In the genomic region with DNA sequence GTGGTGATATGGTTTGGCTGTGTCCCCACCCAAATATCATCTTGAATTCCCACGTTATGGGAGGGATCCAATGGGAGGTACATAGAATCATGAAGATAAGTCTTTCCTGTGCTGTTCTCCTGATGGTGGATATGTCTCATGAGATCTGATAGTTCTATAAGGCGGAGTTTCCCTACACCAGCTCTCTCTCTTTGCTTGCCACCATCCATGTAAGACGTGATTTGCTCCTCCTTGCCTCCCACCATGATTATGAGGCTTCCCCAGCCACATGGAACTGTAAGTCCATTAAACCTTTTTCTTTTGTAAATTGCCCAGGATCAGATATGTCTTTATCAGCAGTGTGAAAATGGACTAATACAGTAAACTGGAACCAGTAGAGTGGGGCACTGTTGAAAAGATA, we compare ENCODE assay signal across 8 cellular contexts. TPM values are rescaled to one million over a fixed set of nuclear protein-coding genes. Genes with fewer than 3 reads are reported as not detected.
"Had no signal": no experiment of that assay in that cellular context is flagged by ENCODE, and none has a peak within 500 bp of the region (broad histone marks: within the 10 kb centered on the region; RNA-seq: fewer than 3 reads in every experiment).

No MANE protein-coding gene starts in this region.

- H3K4me3 ChIP-seq: GM12878 had no signal

- DNase-seq: GDM1, GF-D8 had no signal

- ATAC-seq: GM12878 had no signal

- FAIRE-seq: G401.6, GM12878, GM12891, GM12892, GM18507 had no signal

RNA-seq across cellular contexts. Expression of gene HSD17B13, which starts 39.5 kb away (rescaled TPM):
- total RNA-seq: G401 had no signal
